In genomic region chr17:50200447-50201225, GRCh38 we compare ENCODE assay signal across 9 cellular contexts. TPM values are rescaled to one million over a fixed set of nuclear protein-coding genes. Genes with fewer than 3 reads are reported as not detected.
DNase-seq lines count a peak whose midpoint lies in the region; ATAC-seq and TF ChIP-seq lines count a peak whose summit lies in the region.
"Had no signal": no experiment of that assay in that cellular context is flagged by ENCODE, and none has a peak within 500 bp of the region (broad histone marks: within the 10 kb centered on the region; RNA-seq: fewer than 3 reads in every experiment).

No MANE protein-coding gene starts in this region.

- no peaks in the 10 kb centered on the region for H3K36me3 ChIP-seq in CD4-positive, CD25-positive, alpha-beta regulatory T cell (ENCODE audit: control insufficient read depth, insufficient read depth, low read length)
- H3K36me3 ChIP-seq in SK-N-MC (ENCODE audit: insufficient read depth, low read length) (peaks cover 3% of the 10 kb centered on the region; the same call in 1 of the 2 replicates), testis (ENCODE audit: low read depth, missing control alignments) (no peaks in the 10 kb centered on the region)

- CTCF ChIA-PET in activated naive CD4-positive, alpha-beta T cell treated with anti-CD3 and anti-CD28 coated beads, Interleukin-2, amount 10 ng/mL, durations not matched to agents 7 days and 5 days (lab: Charles Lee) = interaction anchor here (0.6 to 7.2 kb wide), 39 partner anchors 10 to 331 kb away, joined by 3 to 217 read pairs (median 5); partner anchors contain the start of genes EPN3, LRRC59 and TMEM92

- peak overlapping the region in 2 of 3 donors; percentile 55 to 69 for H3K27ac Mint-ChIP-seq in CD4-positive, CD25-positive, alpha-beta regulatory T cell
- no peak overlapping the region for H3K27ac Mint-ChIP-seq in activated naive CD4-positive, alpha-beta T cell treated with anti-CD3 and anti-CD28 coated beads, Interleukin-2, amount 10 ng/mL, durations not matched to agents 7 days and 5 days

- TF ChIP-seq CTCF in omental fat pad (IDR thresholded peaks at IDR 0.05) (peak; percentile 67 to 100 (median 98)), testis (IDR thresholded peaks at IDR 0.05) (peak; percentile 100)

- H3K4me3 ChIP-seq in CD4-positive, CD25-positive, alpha-beta regulatory T cell (ENCODE audit: low read depth, low read length) = no peak overlapping the region
- H3K4me3 ChIP-seq in SK-N-MC (peak overlapping the region; percentile 85), testis (peak overlapping the region; percentile 74 to 83)

- H3K27me3 ChIP-seq in CD4-positive, CD25-positive, alpha-beta regulatory T cell (ENCODE audit: control insufficient read depth, insufficient read depth, low read length) = peaks cover 10% of the 10 kb centered on the region
- no peaks in the 10 kb centered on the region for H3K27me3 ChIP-seq in testis

- H3K4me1 Mint-ChIP-seq in CD4-positive, CD25-positive, alpha-beta regulatory T cell = peaks cover 0 to 32% (median 18%) of the 10 kb centered on the region in 4 donors
- H3K4me1 Mint-ChIP-seq in activated naive CD4-positive, alpha-beta T cell treated with anti-CD3 and anti-CD28 coated beads, Interleukin-2, amount 10 ng/mL, durations not matched to agents 7 days and 5 days = peaks cover 23% of the 10 kb centered on the region

- peak; percentile 75 to 81 for ATAC-seq in CD4-positive, CD25-positive, alpha-beta regulatory T cell (ENCODE audit: low read depth in 2 of 2)
- ATAC-seq in GM21390 (IDR thresholded peaks at IDR 0.05; ENCODE audit: unreplicated experiment) (peak; percentile 57), omental fat pad (ENCODE audit: low FRiP score) (peak; percentile 78)

- H3K9me3 Mint-ChIP-seq in CD4-positive, CD25-positive, alpha-beta regulatory T cell = peaks cover 0 to 2% (median 0%) of the 10 kb centered on the region in 7 donors
- H3K9me3 Mint-ChIP-seq in activated naive CD4-positive, alpha-beta T cell treated with anti-CD3 and anti-CD28 coated beads, Interleukin-2, amount 10 ng/mL, durations not matched to agents 7 days and 5 days = no peaks in the 10 kb centered on the region

- peaks cover 68% of the 10 kb centered on the region for H3K27me3 Mint-ChIP-seq in CD4-positive, CD25-positive, alpha-beta regulatory T cell
- H3K27me3 Mint-ChIP-seq in activated naive CD4-positive, alpha-beta T cell treated with anti-CD3 and anti-CD28 coated beads, Interleukin-2, amount 10 ng/mL, durations not matched to agents 7 days and 5 days = peaks cover 95% of the 10 kb centered on the region

- TF ChIP-seq POLR2A in testis (IDR thresholded peaks at IDR 0.05) = no peak

- H3K9me3 ChIP-seq in CD4-positive, CD25-positive, alpha-beta regulatory T cell (ENCODE audit: control insufficient read depth in 2 of 2, low read length in 2 of 2) = no peaks in the 10 kb centered on the region
- no peaks in the 10 kb centered on the region for H3K9me3 ChIP-seq in SK-N-MC (ENCODE audit: low read depth, low read length)
- H3K9me3 ChIP-seq in testis = no peaks in the 10 kb centered on the region

- DNase-seq in CD4-positive, CD25-positive, alpha-beta regulatory T cell = peak; percentile 69 to 82 (median 78)
- DNase-seq in LoVo (ENCODE audit: low spot score) (peak; percentile 84), SK-N-MC (ENCODE audit: low read depth, low spot score) (no peak), glomerular visceral epithelial cell (ENCODE audit: extremely low spot score) (peak; percentile 96), omental fat pad (ENCODE audit: low spot score) (peak; percentile 77), testis (peak; percentile 93)
- DNase-seq in activated naive CD4-positive, alpha-beta T cell treated with anti-CD3 and anti-CD28 coated beads, Interleukin-2, amount 10 ng/mL, durations not matched to agents 7 days and 5 days = peak; percentile 87

- 0% methylated on average over 30 to 52 of the region's 52 CpGs for WGBS in testis, 2 donors

- no peak overlapping the region for H3K27ac ChIP-seq in CD4-positive, CD25-positive, alpha-beta regulatory T cell (ENCODE audit: insufficient read depth, low read length, poor library complexity, severe bottlenecking)
- H3K27ac ChIP-seq in SK-N-MC (no peak overlapping the region), testis (peak overlapping the region; percentile 86 to 92)

- peaks cover 21% of the 10 kb centered on the region for H3K4me1 ChIP-seq in CD4-positive, CD25-positive, alpha-beta regulatory T cell (ENCODE audit: control insufficient read depth, insufficient read depth, low read length, poor library complexity, severe bottlenecking)
- peaks cover 36% of the 10 kb centered on the region for H3K4me1 ChIP-seq in testis

- intact Hi-C loops in testis (cut with DNase I; ENCODE audit: low total_unique reads) = loop anchor here (5.0 kb wide), 1 partner anchor 72 kb away; the partner anchor contains the start of gene TMEM92

- peak overlapping the region; percentile 73 to 87 (median 84) for H3K4me3 Mint-ChIP-seq in CD4-positive, CD25-positive, alpha-beta regulatory T cell
- peak overlapping the region; percentile 71 for H3K4me3 Mint-ChIP-seq in activated naive CD4-positive, alpha-beta T cell treated with anti-CD3 and anti-CD28 coated beads, Interleukin-2, amount 10 ng/mL, durations not matched to agents 7 days and 5 days

- H3K36me3 Mint-ChIP-seq in CD4-positive, CD25-positive, alpha-beta regulatory T cell = no peaks in the 10 kb centered on the region
- H3K36me3 Mint-ChIP-seq in activated naive CD4-positive, alpha-beta T cell treated with anti-CD3 and anti-CD28 coated beads, Interleukin-2, amount 10 ng/mL, durations not matched to agents 7 days and 5 days = no peaks in the 10 kb centered on the region

- H3K9ac ChIP-seq in SK-N-MC (ENCODE audit: insufficient read length) = peak overlapping the region; percentile 51

RNA-seq across cellular contexts. Expression of gene COL1A1, which starts 0.8 kb away (rescaled TPM):
- total RNA-seq in CD4-positive, CD25-positive, alpha-beta regulatory T cell = 26.2 TPM
- not detected for polyA plus RNA-seq in CD4-positive, CD25-positive, alpha-beta regulatory T cell
- 10 to 100 TPM; 21.2 to 57.9 (median 43.6) TPM for total RNA-seq in omental fat pad
- 10 to 100 TPM; 32.5 to 35.1 TPM for total RNA-seq in testis
- polyA plus RNA-seq in testis (ENCODE audit: insufficient read depth, low read depth, low replicate concordance) = 557 TPM

RNA-seq across cellular contexts. Expression of gene SGCA, which starts 34.8 kb away (rescaled TPM):
- not detected for total RNA-seq in CD4-positive, CD25-positive, alpha-beta regulatory T cell
- polyA plus RNA-seq in CD4-positive, CD25-positive, alpha-beta regulatory T cell = not detected
- total RNA-seq in omental fat pad = 1 to 10 TPM in 3 of 4 donors, not detected in 1; 1.1 to 4.9 (median 2.6) TPM
- 1 to 10 TPM; 2.4 to 7.6 TPM for total RNA-seq in testis
- 33.1 TPM for polyA plus RNA-seq in testis (ENCODE audit: insufficient read depth, low read depth, low replicate concordance)
- total RNA-seq: activated CD8-positive, alpha-beta memory T cell treated with anti-CD3 and anti-CD28 coated beads for 36 hours had no signal

RNA-seq across cellular contexts. Expression of gene PPP1R9B, which starts 50.2 kb away (rescaled TPM):
- 85.4 TPM for total RNA-seq in CD4-positive, CD25-positive, alpha-beta regulatory T cell
- under 1 TPM; 0.41 to 0.55 (median 0.44) TPM for polyA plus RNA-seq in CD4-positive, CD25-positive, alpha-beta regulatory T cell
- 10 to 100 TPM; 16.6 to 38.0 (median 25.6) TPM for total RNA-seq in omental fat pad
- total RNA-seq in testis = 10 to 100 TPM; 81.1 to 82.4 TPM
- polyA plus RNA-seq in testis (ENCODE audit: insufficient read depth, low read depth, low replicate concordance) = 49.1 TPM

Comparison
In these comparisons a context has a peak if more than half of its experiments do, and no peak if none do; other contexts are left out.
1. H3K27ac ChIP-seq: peak in testis (2 of 2); none in CD4-positive, CD25-positive, alpha-beta regulatory T cell (single experiment) and SK-N-MC (single experiment).
2. Peak in every context shown above with its lines, with median percentiles within 50 percentile points of each other: ATAC-seq.